8 cellular contexts compared by ENCODE assay signal in the genomic region with DNA sequence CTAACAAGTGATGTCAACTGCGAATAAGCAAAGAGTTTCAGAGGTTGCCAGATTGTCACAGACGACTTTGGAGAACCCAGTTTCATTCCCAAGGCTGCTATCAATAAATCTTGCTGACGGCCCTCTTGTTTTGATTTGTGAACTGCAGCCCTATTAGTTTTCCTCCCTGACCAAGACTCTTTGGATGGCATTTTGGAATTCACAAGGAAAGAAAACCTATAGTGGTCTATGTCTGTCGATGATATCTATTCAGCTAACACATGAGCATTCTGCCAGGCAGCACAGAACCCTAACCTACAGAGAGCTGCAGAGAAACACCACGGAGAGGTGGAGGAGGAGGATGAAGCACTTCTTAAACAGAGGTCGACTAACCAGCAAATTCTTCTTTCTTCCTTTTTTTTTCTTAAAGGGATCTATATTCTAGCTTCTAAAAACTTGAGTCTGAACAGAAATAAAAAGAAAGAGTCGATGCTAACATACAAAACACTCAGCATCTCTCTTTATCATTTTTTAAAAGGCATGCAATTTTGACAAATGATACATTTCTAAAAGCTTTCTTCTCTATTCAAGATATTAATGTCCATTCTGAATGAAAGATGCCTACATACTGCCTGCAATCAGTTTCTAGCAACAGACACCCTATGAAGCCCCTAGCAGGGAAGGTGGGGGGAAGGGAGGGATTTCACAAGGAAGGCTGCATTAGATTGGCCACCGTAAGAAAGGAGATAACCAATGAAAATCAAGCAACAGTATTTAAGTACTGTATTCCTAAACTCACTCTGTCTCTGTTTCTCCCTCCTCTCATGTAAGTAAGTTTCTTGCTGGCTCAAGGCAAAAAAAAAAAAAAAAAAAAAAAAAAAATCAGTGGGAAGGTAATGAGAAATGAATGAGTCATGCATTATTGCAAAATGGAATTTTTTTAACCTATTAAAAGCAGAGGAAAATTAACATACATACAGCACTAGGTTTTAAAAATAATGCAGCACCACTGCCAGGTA.
DNase-seq lines count a peak whose midpoint lies in the region; ATAC-seq and TF ChIP-seq lines count a peak whose summit lies in the region.

No MANE protein-coding gene starts in this region.

- TF ChIP-seq CTCF in ascending aorta (IDR thresholded peaks at IDR 0.05) (no peak), tibial artery (IDR thresholded peaks at IDR 0.05) (no peak)

- DNase-seq in NCI-H1694 treated with DMSO at 0.1 percent for 48 hours (lab: John Stamatoyannopoulos, UW) (peak; percentile 43), NCI-H1694 (lab: John Stamatoyannopoulos, UW) (no peak), ascending aorta (ENCODE audit: low spot score in 2 of 2) (no peak), tibial artery (no peak), NCI-H748 (lab: John Stamatoyannopoulos, UW; ENCODE audit: unreplicated experiment) (no peak), cerebellar nuclear complex (lab: John Stamatoyannopoulos, UW) (no peak)

- no peaks in the 10 kb centered on the region for H3K9me3 ChIP-seq in ascending aorta
- no peaks in the 10 kb centered on the region for H3K9me3 ChIP-seq in iPS-20b (ENCODE audit: insufficient read depth, low read depth, low read length)
- H3K9me3 ChIP-seq in tibial artery = no peaks in the 10 kb centered on the region

- intact Hi-C loops in ascending aorta (cut with DNase I) (no loop called here), tibial artery (cut with DNase I; ENCODE audit: low total_unique reads) (no loop called here)

- H3K36me3 ChIP-seq in ascending aorta = no peaks in the 10 kb centered on the region
- no peaks in the 10 kb centered on the region for H3K36me3 ChIP-seq in iPS-20b (ENCODE audit: insufficient read depth, low read depth, low read length)
- H3K36me3 ChIP-seq in tibial artery = no peaks in the 10 kb centered on the region

- peak overlapping the region; percentile 57; the same call in 1 of the 2 replicates for H3K9ac ChIP-seq in iPS-20b (ENCODE audit: low read depth, low read length)

- H3K4me1 ChIP-seq in ascending aorta = peaks cover 0 to 5% of the 10 kb centered on the region in 2 donors
- H3K4me1 ChIP-seq in iPS-20b (ENCODE audit: insufficient read depth, low read length) = peaks cover 47% of the 10 kb centered on the region
- peaks cover 0 to 50% (median 11%) of the 10 kb centered on the region in 4 donors for H3K4me1 ChIP-seq in tibial artery

- peak overlapping the region; percentile 39 to 58 for H3K4me3 ChIP-seq in ascending aorta
- H3K4me3 ChIP-seq in iPS-20b (ENCODE audit: low read length) = peak overlapping the region; percentile 47
- H3K4me3 ChIP-seq in tibial artery = peak overlapping the region; percentile 25 to 51

- H3K27ac ChIP-seq in ascending aorta (peak overlapping the region in 1 of 2 donors; percentile 31), iPS-20b (ENCODE audit: low read length) (no peak overlapping the region), tibial artery (peak overlapping the region; percentile 35 to 55)

- ATAC-seq in GM18502 (IDR thresholded peaks at IDR 0.05; ENCODE audit: poor library complexity, unreplicated experiment) = no peak

- H3K27me3 ChIP-seq in ascending aorta (no peaks in the 10 kb centered on the region), iPS-20b (ENCODE audit: insufficient read depth, low read length) (no peaks in the 10 kb centered on the region), tibial artery (no peaks in the 10 kb centered on the region)
